ENCODE assay signal across 22 cellular contexts in genomic region chr1:114457675-114458074, GRCh38. TPM values are rescaled to one million over a fixed set of nuclear protein-coding genes. Genes with fewer than 3 reads are reported as not detected.
DNase-seq lines count a peak whose midpoint lies in the region; ATAC-seq and TF ChIP-seq lines count a peak whose summit lies in the region.
"Had no signal": no experiment of that assay in that cellular context is flagged by ENCODE, and none has a peak within 500 bp of the region (broad histone marks: within the 10 kb centered on the region; RNA-seq: fewer than 3 reads in every experiment).

No MANE protein-coding gene starts in this region.

- H3K9me3 Mint-ChIP-seq in natural killer cell treated with Interleukin-12 subunit alpha and Interleukin-12 subunit beta and Interleukin-15 and Interleukin-18, amount 100 ng/mL, for 72 hours = no peaks in the 10 kb centered on the region
- H3K9me3 Mint-ChIP-seq: activated CD4-positive, alpha-beta memory T cell treated with anti-CD3 and anti-CD28 coated beads for 36 hours; activated naive CD4-positive, alpha-beta T cell treated with anti-CD3 and anti-CD28 coated beads for 36 hours; activated T-cell treated with anti-CD3 and anti-CD28 coated beads, Interleukin-2, amount 50 U/mL, for 24 hours; nephron; WTC11 had no signal

- H4K5ac ChIP-seq in IMR-90 (ENCODE audit: low read depth, low read length) = peak overlapping the region; percentile 36; the same call in 1 of the 2 replicates

- no peak for TF ChIP-seq POLR2A in IMR-90 (IDR thresholded peaks at IDR 0.05; ENCODE audit: low read depth, low read length)

- in situ Hi-C loops in IMR-90 (cut with MboI; ENCODE audit: low sequenced_read_pairs) = no loop called here
- in situ Hi-C loops in mammary epithelial cell (cut with MboI; ENCODE audit: low sequenced_read_pairs in 2 of 2) = no loop called here

- no peak overlapping the region; the same call in 1 of the 2 replicates for H3K18ac ChIP-seq in IMR-90 (ENCODE audit: low read depth, low read length)

- H3K14ac ChIP-seq in IMR-90 (replicated peaks; ENCODE audit: low read depth, low read length) = no peak overlapping the region

- POLR2A ChIA-PET in AG04450 (lab: Yijun Ruan, JAX) (no interaction called here), IMR-90 (lab: Charles Lee; ENCODE audit: unreplicated experiment) (no interaction called here)

- no peak overlapping the region for H2BK20ac ChIP-seq in IMR-90 (ENCODE audit: low read depth, low read length)

- WGBS in IMR-90 (ENCODE audit: extremely low coverage in 2 of 2, insufficient read length in 1 of 2), 2 experiments = no CpG with 5 or more reads among the region's 4 CpGs
- WGBS in mammary epithelial cell (ENCODE audit: low coverage, missing lambda C conversion rate) = 83% methylated on average over 4 of the region's 4 CpGs

- H4K8ac ChIP-seq in IMR-90 (ENCODE audit: low read depth in 2 of 2, low read length in 2 of 2) = no peak overlapping the region

- peaks cover 4% of the 10 kb centered on the region; the same call in 1 of the 2 replicates for H4K20me1 ChIP-seq in IMR-90 (ENCODE audit: insufficient read depth, low read length)
- no peaks in the 10 kb centered on the region for H4K20me1 ChIP-seq in mammary epithelial cell (ENCODE audit: insufficient read depth, low read length)

- H3K4me2 ChIP-seq in IMR-90 (ENCODE audit: low read depth, low read length) = no peak overlapping the region
- no peak overlapping the region for H3K4me2 ChIP-seq in mammary epithelial cell (ENCODE audit: insufficient read depth, low read depth, low read length)

- no peaks in the 10 kb centered on the region for H3K9me1 ChIP-seq in IMR-90 (ENCODE audit: insufficient read depth, low read length)

- peaks cover 20 to 30% of the 10 kb centered on the region in 2 experiments for H3K79me1 ChIP-seq in IMR-90 (ENCODE audit: low read depth in 1 of 2, low read length in 2 of 2)

- intact Hi-C loops in IMR-90 (cut with micrococcal nuclease) (no loop called here), mammary epithelial cell (cut with micrococcal nuclease) (loop anchor here (10.0 kb wide), 1 partner anchor 217 kb away; the partner anchor contains the start of gene DENND2C)

- H2BK120ac ChIP-seq in IMR-90 (ENCODE audit: low read depth, low read length) = no peak overlapping the region

- H3K36me3 ChIP-seq in IMR-90 (ENCODE audit: control insufficient read depth, insufficient read depth, low read length) (peaks cover 15% of the 10 kb centered on the region), mammary epithelial cell (ENCODE audit: insufficient read depth, low read length) (peaks cover 2% of the 10 kb centered on the region)

- dilution Hi-C loops in IMR-90 (cut with HindIII; ENCODE audit: low sequenced_read_pairs, unreplicated experiment) = no loop called here
- dilution Hi-C loops in mammary epithelial cell (cut with HindIII; ENCODE audit: low sequenced_read_pairs) = loop anchor here (5.0 kb wide), 1 partner anchor 50 kb away; no protein-coding TSS in a partner anchor

- no peak for ATAC-seq in IMR-90 (ENCODE audit: low read depth)
- no peak for ATAC-seq in natural killer cell treated with Interleukin-12 subunit alpha and Interleukin-12 subunit beta and Interleukin-15 and Interleukin-18, amount 100 ng/mL, for 72 hours
- ATAC-seq: T-helper 17 cell, WTC11 had no signal

- no peak overlapping the region for H3K23ac ChIP-seq in IMR-90 (ENCODE audit: low read depth, low read length)

- no peak overlapping the region for H3K56ac ChIP-seq in IMR-90 (ENCODE audit: extremely low read depth, insufficient read depth, low read length)

- H3K27me3 ChIP-seq in AG04450 (ENCODE audit: control insufficient read depth, insufficient read depth, low read length) (no peaks in the 10 kb centered on the region), IMR-90 (ENCODE audit: control insufficient read depth, insufficient read depth, low read length) (no peaks in the 10 kb centered on the region), mammary epithelial cell (ENCODE audit: insufficient read depth, low read length) (no peaks in the 10 kb centered on the region)
- H3K27me3 ChIP-seq: ascending aorta had no signal

- no peak for DNase-seq in AG04450 (ENCODE audit: low read depth, low spot score)
- no peak for DNase-seq in IMR-90
- DNase-seq in mammary epithelial cell = no peak
- no peak for DNase-seq in natural killer cell treated with Interleukin-12 subunit alpha and Interleukin-12 subunit beta and Interleukin-15 and Interleukin-18, amount 100 ng/mL, for 72 hours (ENCODE audit: low spot score)
- no peak for DNase-seq in NCI-H524 (lab: John Stamatoyannopoulos, UW)
- DNase-seq in NCI-H1092 (lab: John Stamatoyannopoulos, UW) = no peak
- DNase-seq in globus pallidus (ENCODE audit: low spot score) = no peak
- no peak for DNase-seq in NCI-H2171 treated with DMSO at 0.1 percent for 48 hours (lab: John Stamatoyannopoulos, UW)
- DNase-seq: activated T-cell treated with anti-CD3 and anti-CD28 coated beads, Interleukin-2, amount 50 U/mL, for 24 hours; DMS79; hippocampal formation; mesendoderm; NCI-H1417 treated with DMSO at 0.1 percent for 48 hours; NCI-H2171; NCI-H82; substantia nigra; T-helper 17 cell had no signal

- no peak for TF ChIP-seq CTCF in AG04450 (IDR thresholded peaks at IDR 0.05; ENCODE audit: low read depth, low read length)
- no peak for TF ChIP-seq CTCF in IMR-90 (conservative IDR thresholded peaks at IDR 0.05; ENCODE audit: low read depth, low read length)
- no peak for TF ChIP-seq CTCF in mammary epithelial cell (conservative IDR thresholded peaks at IDR 0.05 in 1 of 2, IDR thresholded peaks at IDR 0.05 in 1 of 2; ENCODE audit: extremely low read depth in 1 of 2, insufficient read depth in 1 of 2, low read depth in 1 of 2, low read length in 2 of 2)

- peak overlapping the region; percentile 61 for H2BK5ac ChIP-seq in IMR-90 (ENCODE audit: low read depth, low read length, poor library complexity, severe bottlenecking)

- peaks cover 5% of the 10 kb centered on the region; the same call in 1 of the 2 replicates for H3K9me3 ChIP-seq in AG04450 (ENCODE audit: control insufficient read depth, insufficient read depth, low read length)
- H3K9me3 ChIP-seq in IMR-90 (ENCODE audit: control insufficient read depth, insufficient read depth, low read length) = peaks cover 4% of the 10 kb centered on the region; the same call in 1 of the 2 replicates
- H3K9me3 ChIP-seq in mammary epithelial cell (replicated peaks; ENCODE audit: insufficient read depth, low read length) = peaks cover 4% of the 10 kb centered on the region
- H3K9me3 ChIP-seq: ascending aorta had no signal

- H3K27ac ChIP-seq in AG04450 (ENCODE audit: low read depth, low read length) = peak overlapping the region; percentile 34
- H3K27ac ChIP-seq in IMR-90 (ENCODE audit: insufficient read depth, low read length) = no peak overlapping the region
- H3K27ac ChIP-seq in mammary epithelial cell (ENCODE audit: insufficient read depth, low read depth, low read length) = peak overlapping the region; percentile 36
- H3K27ac ChIP-seq: ascending aorta had no signal

- no peak overlapping the region for H2AK9ac ChIP-seq in IMR-90 (replicated peaks; ENCODE audit: low read depth, low read length, poor library complexity)

- BruUV-seq in IMR-90 (replicated peaks; lab: Mats Ljungman, UMichigan) (no TSS peak), mammary epithelial cell (replicated peaks; lab: Mats Ljungman, UMichigan) (no TSS peak)

- H3K4me3 ChIP-seq in AG04450 (ENCODE audit: low read depth, low read length) (no peak overlapping the region), IMR-90 (ENCODE audit: insufficient read depth, low read depth, low read length) (no peak overlapping the region), mammary epithelial cell (replicated peaks in 1 of 3; ENCODE audit: insufficient read depth in 1 of 3, low read depth in 2 of 3, low read length in 3 of 3) (no peak overlapping the region)
- H3K4me3 ChIP-seq: ascending aorta had no signal

- no peak overlapping the region for H3K4ac ChIP-seq in IMR-90 (ENCODE audit: low read depth, low read length)

- peaks cover 30% of the 10 kb centered on the region for H3K79me2 ChIP-seq in mammary epithelial cell (ENCODE audit: insufficient read depth, low read length)

- H3K4me1 Mint-ChIP-seq in natural killer cell treated with Interleukin-12 subunit alpha and Interleukin-12 subunit beta and Interleukin-15 and Interleukin-18, amount 100 ng/mL, for 72 hours (ENCODE audit: low read depth in 2 of 2) = peaks cover 29 to 30% of the 10 kb centered on the region in 2 donors
- H3K4me1 Mint-ChIP-seq: nephron had no signal

- no peak overlapping the region for H2AK5ac ChIP-seq in IMR-90 (ENCODE audit: low read depth, low read length)

- no peak for TF ChIP-seq RAD21 in IMR-90 (IDR thresholded peaks at IDR 0.05; ENCODE audit: low read length)

- H4K91ac ChIP-seq in IMR-90 (ENCODE audit: insufficient read depth, low read depth, low read length) = no peak overlapping the region

- H3K36me3 Mint-ChIP-seq in natural killer cell treated with Interleukin-12 subunit alpha and Interleukin-12 subunit beta and Interleukin-15 and Interleukin-18, amount 100 ng/mL, for 72 hours = peaks cover 36% of the 10 kb centered on the region

- no peak overlapping the region for H2BK15ac ChIP-seq in IMR-90 (ENCODE audit: low read depth, low read length)

- H3K27ac Mint-ChIP-seq in natural killer cell treated with Interleukin-12 subunit alpha and Interleukin-12 subunit beta and Interleukin-15 and Interleukin-18, amount 100 ng/mL, for 72 hours = peak overlapping the region; percentile 57 to 69
- H3K27ac Mint-ChIP-seq: nephron, T-helper 17 cell, WTC11 had no signal

- H3K9ac ChIP-seq in IMR-90 (ENCODE audit: low read depth, low read length) (no peak overlapping the region), mammary epithelial cell (ENCODE audit: insufficient read depth, low read length) (no peak overlapping the region)

- H3K27me3 Mint-ChIP-seq in natural killer cell treated with Interleukin-12 subunit alpha and Interleukin-12 subunit beta and Interleukin-15 and Interleukin-18, amount 100 ng/mL, for 72 hours = no peaks in the 10 kb centered on the region
- H3K27me3 Mint-ChIP-seq: activated CD4-positive, alpha-beta memory T cell treated with anti-CD3 and anti-CD28 coated beads for 36 hours; activated T-cell treated with anti-CD3 and anti-CD28 coated beads, Interleukin-2, amount 50 U/mL, for 24 hours; T-helper 17 cell had no signal

- peak overlapping the region; percentile 48 for H3K4me3 Mint-ChIP-seq in natural killer cell treated with Interleukin-12 subunit alpha and Interleukin-12 subunit beta and Interleukin-15 and Interleukin-18, amount 100 ng/mL, for 72 hours
- H3K4me3 Mint-ChIP-seq: activated CD4-positive, alpha-beta memory T cell treated with anti-CD3 and anti-CD28 coated beads for 36 hours; activated naive CD4-positive, alpha-beta T cell treated with anti-CD3 and anti-CD28 coated beads for 36 hours; activated T-cell treated with anti-CD3 and anti-CD28 coated beads, Interleukin-2, amount 50 U/mL, for 24 hours; nephron; T-helper 17 cell; WTC11 had no signal

- H3K4me1 ChIP-seq in IMR-90 (ENCODE audit: control insufficient read depth, insufficient read depth, low read length) = peaks cover 4% of the 10 kb centered on the region; the same call in 1 of the 2 replicates
- peaks cover 12% of the 10 kb centered on the region for H3K4me1 ChIP-seq in mammary epithelial cell (ENCODE audit: insufficient read depth, low read length)
- H3K4me1 ChIP-seq: ascending aorta had no signal

- CTCF ChIA-PET in AG04450 (lab: Charles Lee) = interaction anchor here (1.4 kb wide), 1 partner anchor 29 kb away, joined by 3 read pairs; no protein-coding TSS in a partner anchor
- CTCF ChIA-PET in IMR-90 (lab: Yijun Ruan, JAX) = no interaction called here
- CTCF ChIA-PET in mammary epithelial cell (lab: Charles Lee; ENCODE audit: low non-redundant PET) = no interaction called here

- H2AFZ ChIP-seq in IMR-90 (replicated peaks; ENCODE audit: low read length, poor library complexity) (no peak overlapping the region), mammary epithelial cell (ENCODE audit: low read depth, low read length) (no peak overlapping the region)

RNA-seq across cellular contexts. Expression of gene TRIM33, which starts 53.3 kb away (rescaled TPM):
- 21.1 and 22.2 TPM in 2 replicates for polyA plus RNA-seq in AG04450 (2011; rRNA removed)
- 23.0 and 29.2 TPM in 2 replicates for polyA minus RNA-seq in AG04450 (2011; rRNA and poly(A)+ RNA removed)
- 40.0 and 40.1 TPM in 2 replicates for total RNA-seq in IMR-90 (2012; rRNA removed)
- 9.2 and 9.5 TPM in 2 replicates for polyA plus RNA-seq in IMR-90 (2012; rRNA removed)
- 1.8 and 2.9 TPM in 2 replicates for polyA plus RNA-seq in IMR-90 (2012; cell fraction: cytosol; rRNA removed)
- polyA plus RNA-seq in IMR-90 (2012; cell fraction: nucleus; rRNA removed; ENCODE audit: low replicate concordance) = 4.9 and 21.6 TPM in 2 replicates
- total RNA-seq in mammary epithelial cell = 10 to 100 TPM; 32.8 to 43.8 TPM
- polyA plus RNA-seq in mammary epithelial cell = 16.4 TPM
- 36.0 TPM for polyA minus RNA-seq in mammary epithelial cell
- 10 to 100 TPM; 48.1 to 55.7 TPM for total RNA-seq in natural killer cell treated with Interleukin-12 subunit alpha and Interleukin-12 subunit beta and Interleukin-15 and Interleukin-18, amount 100 ng/mL, for 72 hours
